ENCODE assay signal across 9 cellular contexts in genomic region chr13:30696278-30697176, GRCh38. TPM values are rescaled to one million over a fixed set of nuclear protein-coding genes. Genes with fewer than 3 reads are reported as not detected.
DNase-seq lines count a peak whose midpoint lies in the region; ATAC-seq, FAIRE-seq and TF ChIP-seq lines count a peak whose summit lies in the region.
"Had no signal": no experiment of that assay in that cellular context is flagged by ENCODE, and none has a peak within 500 bp of the region (broad histone marks: within the 10 kb centered on the region; RNA-seq: fewer than 3 reads in every experiment).

No MANE protein-coding gene starts in this region.

- no peak for FAIRE-seq in GM12878 (lab: Jason Lieb, UNC)

- H3K4me2 ChIP-seq in GM12878 (ENCODE audit: control insufficient read depth, insufficient read depth), result peak overlapping the region; percentile 19; the same call in 1 of the 2 replicates

- TF ChIP-seq CTCF in GM12878 (IDR thresholded peaks at IDR 0.05 in 2 of 3, conservative IDR thresholded peaks at IDR 0.05 in 1 of 3; ENCODE audit: control insufficient read depth in 2 of 3, extremely low read depth in 1 of 3, insufficient read depth in 1 of 3, low read depth in 3 of 3, low read length in 3 of 3) (no peak), foreskin keratinocyte (conservative IDR thresholded peaks at IDR 0.05) (no peak)

- POLR2A ChIA-PET in GM12878 (lab: Charles Lee), result no interaction called here

- TF ChIP-seq POLR2A in GM12878 (IDR thresholded peaks at IDR 0.05; ENCODE audit: low read depth, low read length), result no peak

- no peaks in the 10 kb centered on the region for H3K9me3 ChIP-seq in GM12878 (replicated peaks; ENCODE audit: control insufficient read depth, insufficient read depth, low read length)
- H3K9me3 ChIP-seq: Peyer's patch had no signal

- H3K4me1 ChIP-seq in GM12878 (ENCODE audit: control insufficient read depth, insufficient read depth, low read length), result peaks cover 9% of the 10 kb centered on the region
- no peaks in the 10 kb centered on the region for H3K4me1 ChIP-seq in foreskin keratinocyte

- H2AFZ ChIP-seq in GM12878 (ENCODE audit: control insufficient read depth, low read depth, low read length), result no peak overlapping the region

- intact Hi-C loops in GM12878 (cut with micrococcal nuclease; ENCODE audit: unreplicated experiment), result no loop called here

- no peaks in the 10 kb centered on the region for H3K36me3 ChIP-seq in GM12878 (ENCODE audit: control insufficient read depth in 2 of 2, insufficient read depth in 2 of 2, low read length in 1 of 2)
- H3K36me3 ChIP-seq: Peyer's patch had no signal

- BruUV-seq in GM12878 (replicated peaks; lab: Mats Ljungman, UMichigan), result no TSS peak

- RAD21 ChIA-PET in GM12878 (lab: Charles Lee; ENCODE audit: unreplicated experiment), result interaction anchor here (0.8 to 1.0 kb wide), 2 partner anchors 12 to 20 kb away, joined by 3 read pairs; no protein-coding TSS in a partner anchor

- SMC1A ChIA-PET in GM12878 (lab: Charles Lee; ENCODE audit: uncharacterized antibody, unreplicated experiment), result interaction anchor here (0.9 to 1.7 kb wide), 5 partner anchors 8 to 40 kb away, joined by 3 to 4 read pairs (median 3); no protein-coding TSS in a partner anchor

- WGBS in GM12878 (ENCODE audit: insufficient coverage, insufficient replicate concordance, low lambda C conversion rate, missing lambda C conversion rate), result 19% methylated on average over 11 of the region's 11 CpGs

- in situ Hi-C loops in GM12878 (cut with MboI), result no loop called here

- H4K20me1 ChIP-seq in GM12878 (ENCODE audit: control insufficient read depth, insufficient read depth), result no peaks in the 10 kb centered on the region

- peak; percentile 55 for DNase-seq in ELR (ENCODE audit: low read depth)
- peak; percentile 22 to 40 for DNase-seq in Kasumi-1 (lab: John Stamatoyannopoulos, UW)
- DNase-seq in GM12878 (ENCODE audit: low read depth, low spot score), result no peak
- peak; percentile 37 for DNase-seq in myocyte (ENCODE audit: low read depth)
- DNase-seq in HT-29 (ENCODE audit: low spot score), result no peak
- no peak for DNase-seq in NCI-H345 treated with DMSO at 0.1 percent for 48 hours (lab: John Stamatoyannopoulos, UW; ENCODE audit: unreplicated experiment)
- no peak for DNase-seq in foreskin keratinocyte

- no peaks in the 10 kb centered on the region for H3K79me2 ChIP-seq in GM12878 (ENCODE audit: control insufficient read depth, insufficient read depth, low read length)

- ATAC-seq in GM12878 (peak; percentile 96), GM18517 (IDR thresholded peaks at IDR 0.05; ENCODE audit: unreplicated experiment) (no peak), foreskin keratinocyte (no peak)

- no peak for TF ChIP-seq EP300 in GM12878 (IDR thresholded peaks at IDR 0.05; ENCODE audit: borderline replicate concordance in 1 of 2, control insufficient read depth in 1 of 2, low read depth in 2 of 2, low read length in 2 of 2)

- CTCF ChIA-PET in GM12878 (lab: Yijun Ruan, JAX), result interaction anchor here (0.7 to 1.5 kb wide), 5 partner anchors 11 to 169 kb away, joined by 3 to 4 read pairs (median 3); no protein-coding TSS in a partner anchor

- TF ChIP-seq RAD21 in GM12878 (IDR thresholded peaks at IDR 0.05; ENCODE audit: insufficient read depth, low read depth, low read length), result no peak

- H3K4me3 ChIP-seq in GM12878, result no peak overlapping the region
- H3K4me3 ChIP-seq: Peyer's patch had no signal

- H3K27ac ChIP-seq in GM12878 (ENCODE audit: control insufficient read depth, insufficient read depth), result no peak overlapping the region
- H3K27ac ChIP-seq in foreskin keratinocyte, result no peak overlapping the region
- H3K27ac ChIP-seq: Peyer's patch had no signal

- no peak overlapping the region for H3K9ac ChIP-seq in GM12878 (ENCODE audit: control insufficient read depth, insufficient read depth, low read length)

- H3K27me3 ChIP-seq in GM12878 (replicated peaks in 1 of 2; ENCODE audit: control insufficient read depth in 2 of 2, insufficient read depth in 2 of 2, low read length in 1 of 2) (no peaks in the 10 kb centered on the region; a peak in 1 of 4 replicates), foreskin keratinocyte (peaks cover 25% of the 10 kb centered on the region)
- H3K27me3 ChIP-seq: Peyer's patch had no signal

TF ChIP-seq in GM12878, 131 proteins besides CTCF, POLR2A, EP300 and RAD21:
- TF ChIP-seq IRF5 (IDR thresholded peaks at IDR 0.05; ENCODE audit: borderline replicate concordance) (no peak), RUNX3 (IDR thresholded peaks at IDR 0.05; ENCODE audit: low read length) (peak; percentile 29; the same call in 1 of the 2 replicates), IRF4 (IDR thresholded peaks at IDR 0.05; ENCODE audit: low read depth, low read length) (no peak), SPI1 (IDR thresholded peaks at IDR 0.05; ENCODE audit: borderline replicate concordance, insufficient read depth, low read depth, low read length) (peak; percentile 46; the same call in 1 of the 2 replicates), IKZF2 (IDR thresholded peaks at IDR 0.05) (peak in 1 of 2 experiments; percentile 25; a peak in 2 of 4 replicates)

RNA-seq across cellular contexts. Expression of gene ALOX5AP, which starts 38.8 kb away (rescaled TPM):
- total RNA-seq in GM12878 (2013; cell fraction: nucleolus; rRNA removed), result 33.3 and 39.3 TPM in 2 replicates
- total RNA-seq in GM12878 (2014; rRNA removed) (82.5 and 92.9 TPM in 2 replicates), GM12878 (2014; rRNA removed; fragmentation: Illumina TruSeq; extraction: Trizol) (56.9 and 59.4 TPM in 2 replicates), GM12878 (2021) (45.9 and 48.5 TPM in 2 replicates), myocyte (not detected in 2 replicates), foreskin keratinocyte (0.35 and 0.41 TPM in 2 replicates)
- polyA plus RNA-seq in GM12878 (2011; ENCODE audit: low read depth), result 56.3 TPM
- polyA plus RNA-seq in GM12878 (2011; rRNA removed) (278 and 283 TPM in 2 replicates), GM12878 (2014; fragmentation: Illumina TruSeq; extraction: Trizol) (137 and 156 TPM in 2 replicates), GM12878 (2014; fragmentation: Nextera tagmentation; extraction: Ambion mirVana) (100 to 1,000 TPM; 321 to 426 TPM), GM12878 (2014; rRNA removed) (88.0 and 91.9 TPM in 2 replicates), GM12878 (2016; fragmentation: Nextera tagmentation; extraction: Ambion mirVana) (100 to 1,000 TPM; 105 to 114 TPM), foreskin keratinocyte (0.20 and 0.66 TPM in 2 replicates)
- 238 and 302 TPM in 2 replicates for polyA plus RNA-seq in GM12878 (2011; cell fraction: cytosol; rRNA removed)
- polyA plus RNA-seq in GM12878 (2011; cell fraction: nucleus; rRNA removed), result 74.4 and 118 TPM in 2 replicates
- polyA plus RNA-seq in GM12878 (2012), result 37.3 and 38.9 TPM in 2 replicates
- 192 and 220 TPM in 2 replicates for polyA minus RNA-seq in GM12878 (2011; rRNA and poly(A)+ RNA removed)
- 27.6 and 28.6 TPM in 2 replicates for polyA minus RNA-seq in GM12878 (2011; cell fraction: cytosol; rRNA and poly(A)+ RNA removed)
- 21.3 and 23.0 TPM in 2 replicates for polyA minus RNA-seq in GM12878 (2011; cell fraction: nucleus; rRNA and poly(A)+ RNA removed)
- polyA plus RNA-seq in myocyte (2012), result 1.3 TPM
- 0.41 TPM in 1 of 2 replicates, not detected in the other for total RNA-seq in HT-29 (2014; rRNA removed; shearing (Covaris generic))

Comparison
In these comparisons a context has a peak if more than half of its experiments do, and no peak if none do; other contexts are left out.
1. DNase-seq: peak in ELR (single experiment), Kasumi-1 (2 of 2) and myocyte (single experiment); none in GM12878 (single experiment), HT-29 (single experiment), NCI-H345 treated with DMSO at 0.1 percent for 48 hours (single experiment) and foreskin keratinocyte (0 of 2).
2. RNA of gene ALOX5AP, which starts 38.8 kb away (total RNA-seq): 33.3 to 92.9 TPM in GM12878; 0.41 TPM in HT-29, 0.35 to 0.41 TPM in foreskin keratinocyte and not detected in myocyte; every median in the first group is over 10 times any median in the second.